Comparison of ENCODE assay signal across 17 cellular contexts in genomic region chr5:148697177-148697820, GRCh38. TPM values are rescaled to one million over a fixed set of nuclear protein-coding genes. Genes with fewer than 3 reads are reported as not detected.
DNase-seq lines count a peak whose midpoint lies in the region; ATAC-seq and TF ChIP-seq lines count a peak whose summit lies in the region.
"Had no signal": no experiment of that assay in that cellular context is flagged by ENCODE, and none has a peak within 500 bp of the region (broad histone marks: within the 10 kb centered on the region; RNA-seq: fewer than 3 reads in every experiment).

No MANE protein-coding gene starts in this region.

- TF ChIP-seq CTCF in AG04449 (IDR thresholded peaks at IDR 0.05; ENCODE audit: insufficient read depth, low read length, missing control alignments), result no peak
- TF ChIP-seq CTCF in coronary artery (IDR thresholded peaks at IDR 0.05), result no peak
- no peak for TF ChIP-seq CTCF in type B pancreatic cell (conservative IDR thresholded peaks at IDR 0.05)

- no peak overlapping the region for H3K27ac Mint-ChIP-seq in activated naive CD8-positive, alpha-beta T cell treated with anti-CD3 and anti-CD28 coated beads, Interleukin-2, amount 50 U/mL, for 24 hours
- no peak overlapping the region for H3K27ac Mint-ChIP-seq in type B pancreatic cell
- H3K27ac Mint-ChIP-seq: activated CD4-positive, alpha-beta T cell treated with anti-CD3 and anti-CD28 coated beads for 36 hours; natural killer cell treated with Interleukin-12 subunit alpha and Interleukin-12 subunit beta and Interleukin-15 and Interleukin-18, amount 100 ng/mL, for 72 hours; stimulated activated memory B cell treated with anti-CD40 and anti-IgM and Interleukin-4, amounts not matched to agents 10 μg/mL and 1 μg/mL and 100 μg/mL, for 72 hours had no signal

- peaks cover 19% of the 10 kb centered on the region for H3K27me3 Mint-ChIP-seq in activated naive CD8-positive, alpha-beta T cell treated with anti-CD3 and anti-CD28 coated beads, Interleukin-2, amount 50 U/mL, for 24 hours
- peaks cover 9% of the 10 kb centered on the region for H3K27me3 Mint-ChIP-seq in type B pancreatic cell

- ATAC-seq in activated naive CD8-positive, alpha-beta T cell treated with anti-CD3 and anti-CD28 coated beads, Interleukin-2, amount 50 U/mL, for 24 hours, result no peak
- no peak for ATAC-seq in HG03442 (IDR thresholded peaks at IDR 0.05; ENCODE audit: unreplicated experiment)
- ATAC-seq: activated CD4-positive, alpha-beta T cell treated with anti-CD3 and anti-CD28 coated beads for 36 hours; natural killer cell treated with Interleukin-12 subunit alpha and Interleukin-12 subunit beta and Interleukin-15 and Interleukin-18, amount 100 ng/mL, for 72 hours; stimulated activated memory B cell treated with anti-CD40 and anti-IgM and Interleukin-4, amounts not matched to agents 10 μg/mL and 1 μg/mL and 100 μg/mL, for 72 hours had no signal

- H3K4me1 Mint-ChIP-seq in activated naive CD8-positive, alpha-beta T cell treated with anti-CD3 and anti-CD28 coated beads, Interleukin-2, amount 50 U/mL, for 24 hours, result peaks cover 4% of the 10 kb centered on the region
- no peaks in the 10 kb centered on the region for H3K4me1 Mint-ChIP-seq in type B pancreatic cell (ENCODE audit: unreplicated experiment)
- H3K4me1 Mint-ChIP-seq: stimulated activated memory B cell treated with anti-CD40 and anti-IgM and Interleukin-4, amounts not matched to agents 10 μg/mL and 1 μg/mL and 100 μg/mL, for 72 hours had no signal

- no peaks in the 10 kb centered on the region for H3K36me3 Mint-ChIP-seq in activated naive CD8-positive, alpha-beta T cell treated with anti-CD3 and anti-CD28 coated beads, Interleukin-2, amount 50 U/mL, for 24 hours (ENCODE audit: low read depth)
- H3K36me3 Mint-ChIP-seq in type B pancreatic cell, result no peaks in the 10 kb centered on the region
- H3K36me3 Mint-ChIP-seq: stimulated activated memory B cell treated with anti-CD40 and anti-IgM and Interleukin-4, amounts not matched to agents 10 μg/mL and 1 μg/mL and 100 μg/mL, for 72 hours had no signal

- H3K27ac ChIP-seq in coronary artery, result peak overlapping the region; percentile 71 to 79
- H3K27ac ChIP-seq: BLaER1 treated with 17β-estradiol and CSF1 and Interleukin-3, amounts not matched to agents 10 nM and 100 nM; SK-N-MC had no signal

- H3K4me3 Mint-ChIP-seq in activated naive CD8-positive, alpha-beta T cell treated with anti-CD3 and anti-CD28 coated beads, Interleukin-2, amount 50 U/mL, for 24 hours, result no peak overlapping the region
- no peak overlapping the region for H3K4me3 Mint-ChIP-seq in type B pancreatic cell
- H3K4me3 Mint-ChIP-seq: activated CD4-positive, alpha-beta T cell treated with anti-CD3 and anti-CD28 coated beads for 36 hours; natural killer cell treated with Interleukin-12 subunit alpha and Interleukin-12 subunit beta and Interleukin-15 and Interleukin-18, amount 100 ng/mL, for 72 hours; stimulated activated memory B cell treated with anti-CD40 and anti-IgM and Interleukin-4, amounts not matched to agents 10 μg/mL and 1 μg/mL and 100 μg/mL, for 72 hours had no signal

- CTCF ChIA-PET in AG04449 (lab: Yijun Ruan, JAX), result interaction anchor here (1.9 to 2.1 kb wide), 2 partner anchors 33 to 254 kb away, joined by 6 to 10 read pairs; no protein-coding TSS in a partner anchor

- POLR2A ChIA-PET in AG04449 (lab: Yijun Ruan, JAX), result no interaction called here

- peaks cover 4% of the 10 kb centered on the region for H3K9me3 Mint-ChIP-seq in activated naive CD8-positive, alpha-beta T cell treated with anti-CD3 and anti-CD28 coated beads, Interleukin-2, amount 50 U/mL, for 24 hours
- no peaks in the 10 kb centered on the region for H3K9me3 Mint-ChIP-seq in type B pancreatic cell

- DNase-seq in AG04449 (ENCODE audit: low read depth, low spot score) (peak; percentile 31), LHCN-M2 (ENCODE audit: low read depth) (peak; percentile 62), coronary artery (ENCODE audit: low spot score) (no peak), middle frontal gyrus (ENCODE audit: extremely low spot score, low spot score) (peak; percentile 20), NCI-H187 treated with DMSO at 0.1 percent for 48 hours (lab: John Stamatoyannopoulos, UW) (no peak), type B pancreatic cell (ENCODE audit: extremely low spot score, unreplicated experiment) (no peak)
- no peak for DNase-seq in activated naive CD8-positive, alpha-beta T cell treated with anti-CD3 and anti-CD28 coated beads, Interleukin-2, amount 50 U/mL, for 24 hours
- DNase-seq: activated CD4-positive, alpha-beta T cell treated with anti-CD3 and anti-CD28 coated beads for 36 hours; activated naive CD4-positive, alpha-beta T cell; effector CD8-positive, alpha-beta T cell; Kasumi-1; NCI-H345 had no signal

- H3K4me3 ChIP-seq in AG04449 (ENCODE audit: low read depth, low read length) (no peak overlapping the region), coronary artery (peak overlapping the region; percentile 58)
- H3K4me3 ChIP-seq: BLaER1 treated with 17β-estradiol and CSF1 and Interleukin-3, amounts not matched to agents 10 nM and 100 nM; SK-N-MC had no signal

RNA-seq across cellular contexts. Expression of gene HTR4, which starts 43.0 kb away (rescaled TPM):
- total RNA-seq in LHCN-M2 (2014; rRNA removed) (0.26 TPM in 1 of 2 replicates, not detected in the other), type B pancreatic cell (ENCODE audit: low replicate concordance) (0.29 and 1.4 TPM in 2 replicates)
- not detected for polyA plus RNA-seq in LHCN-M2 (2012)
- total RNA-seq: activated CD4-positive, alpha-beta T cell treated with anti-CD3 and anti-CD28 coated beads for 36 hours; natural killer cell treated with Interleukin-12 subunit alpha and Interleukin-12 subunit beta and Interleukin-15 and Interleukin-18, amount 100 ng/mL, for 72 hours had no signal

Comparison
In these comparisons a context has a peak if more than half of its experiments do, and no peak if none do; other contexts are left out.
1. DNase-seq: peak in AG04449 (single experiment), LHCN-M2 (single experiment) and middle frontal gyrus (single experiment); none in coronary artery (single experiment), NCI-H187 treated with DMSO at 0.1 percent for 48 hours (single experiment), activated naive CD8-positive, alpha-beta T cell treated with anti-CD3 and anti-CD28 coated beads, Interleukin-2, amount 50 U/mL, for 24 hours (single experiment) and type B pancreatic cell (single experiment).